In the genomic region with DNA sequence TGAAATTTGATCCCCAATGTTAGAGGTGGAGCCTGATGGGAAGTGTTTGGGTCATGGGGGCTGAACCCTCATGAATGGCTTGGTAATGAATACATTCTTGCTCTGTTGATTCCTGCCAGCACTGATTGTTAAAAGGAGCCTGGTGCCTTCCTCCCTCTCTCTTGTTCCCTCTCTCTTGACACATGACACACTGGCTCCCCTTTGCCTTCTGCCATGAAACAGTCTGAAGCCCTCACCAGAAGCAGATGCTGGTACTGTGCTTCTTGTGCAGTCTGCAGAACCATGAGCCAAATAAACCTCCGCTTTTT, we compare ENCODE assay signal across 8 cellular contexts. TPM values are rescaled to one million over a fixed set of nuclear protein-coding genes. Genes with fewer than 3 reads are reported as not detected.
DNase-seq lines count a peak whose midpoint lies in the region; ATAC-seq, FAIRE-seq and TF ChIP-seq lines count a peak whose summit lies in the region.

No MANE protein-coding gene starts in this region.

- peak overlapping the region; percentile 41 for H3K4me3 Mint-ChIP-seq in activated T-helper 1 cell treated with anti-CD3 and anti-CD28 coated beads, Interleukin-12 subunit alpha, Interleukin-12 subunit beta, Interleukin-2, Interleukin-4 antibody, amounts not matched to agents 30 ng/mL and 10 ng/mL and 1 ng/mL, durations not matched to agents 14 hours and 24 hours and 36 hours

- peaks cover 3% of the 10 kb centered on the region for H3K36me3 Mint-ChIP-seq in activated T-helper 1 cell treated with anti-CD3 and anti-CD28 coated beads, Interleukin-12 subunit alpha, Interleukin-12 subunit beta, Interleukin-2, Interleukin-4 antibody, amounts not matched to agents 30 ng/mL and 10 ng/mL and 1 ng/mL, durations not matched to agents 14 hours and 24 hours and 36 hours (ENCODE audit: low read depth)

- TF ChIP-seq POLR2A in GM12892 (IDR thresholded peaks at IDR 0.05; ENCODE audit: low read depth, low read length): no peak

- DNase-seq in NCI-H2196 treated with DMSO at 0.1 percent for 48 hours (lab: John Stamatoyannopoulos, UW; ENCODE audit: unreplicated experiment) (peak; percentile 31), NCI-H2196 (lab: John Stamatoyannopoulos, UW; ENCODE audit: unreplicated experiment) (no peak), mucosa of descending colon (no peak), UCSD-AML1 (lab: John Stamatoyannopoulos, UW; ENCODE audit: unreplicated experiment) (no peak), left lobe of liver (ENCODE audit: low spot score) (no peak), GM12892 (ENCODE audit: insufficient read length) (no peak)
- no peak for DNase-seq in activated T-helper 1 cell treated with anti-CD3 and anti-CD28 coated beads, Interleukin-12 subunit alpha, Interleukin-12 subunit beta, Interleukin-2, Interleukin-4 antibody, amounts not matched to agents 30 ng/mL and 10 ng/mL and 1 ng/mL, durations not matched to agents 14 hours and 24 hours and 36 hours (ENCODE audit: low spot score)

- no peak for TF ChIP-seq CTCF in mucosa of descending colon (IDR thresholded peaks at IDR 0.05)

- peaks cover 4% of the 10 kb centered on the region for H3K27me3 Mint-ChIP-seq in activated T-helper 1 cell treated with anti-CD3 and anti-CD28 coated beads, Interleukin-12 subunit alpha, Interleukin-12 subunit beta, Interleukin-2, Interleukin-4 antibody, amounts not matched to agents 30 ng/mL and 10 ng/mL and 1 ng/mL, durations not matched to agents 14 hours and 24 hours and 36 hours (ENCODE audit: insufficient read depth)

- H3K9me3 ChIP-seq in mucosa of descending colon: no peaks in the 10 kb centered on the region

- intact Hi-C loops in activated T-helper 1 cell treated with anti-CD3 and anti-CD28 coated beads, Interleukin-12 subunit alpha, Interleukin-12 subunit beta, Interleukin-2, Interleukin-4 antibody, amounts not matched to agents 30 ng/mL and 10 ng/mL and 1 ng/mL, durations not matched to agents 14 hours and 24 hours and 36 hours (cut with micrococcal nuclease): loop anchor here (1.0 kb wide), 2 partner anchors 11 to 90 kb away; no protein-coding TSS in a partner anchor
- intact Hi-C loops in mucosa of descending colon (cut with DNase I, micrococcal nuclease): no loop called here

- H3K27ac Mint-ChIP-seq in activated T-helper 1 cell treated with anti-CD3 and anti-CD28 coated beads, Interleukin-12 subunit alpha, Interleukin-12 subunit beta, Interleukin-2, Interleukin-4 antibody, amounts not matched to agents 30 ng/mL and 10 ng/mL and 1 ng/mL, durations not matched to agents 14 hours and 24 hours and 36 hours: peak overlapping the region; percentile 47

- FAIRE-seq in GM12892 (lab: Jason Lieb, UNC): no peak

- no peaks in the 10 kb centered on the region for H3K36me3 ChIP-seq in mucosa of descending colon (ENCODE audit: low read depth)

- peak; percentile 31 for ATAC-seq in HG03139 (IDR thresholded peaks at IDR 0.05; ENCODE audit: unreplicated experiment)
- peak; percentile 10 for ATAC-seq in mucosa of descending colon
- ATAC-seq in left lobe of liver: no peak

- peaks cover 16% of the 10 kb centered on the region for H3K4me1 Mint-ChIP-seq in activated T-helper 1 cell treated with anti-CD3 and anti-CD28 coated beads, Interleukin-12 subunit alpha, Interleukin-12 subunit beta, Interleukin-2, Interleukin-4 antibody, amounts not matched to agents 30 ng/mL and 10 ng/mL and 1 ng/mL, durations not matched to agents 14 hours and 24 hours and 36 hours (ENCODE audit: low read depth)

- no peak overlapping the region for H3K4me3 ChIP-seq in mucosa of descending colon

- H3K4me1 ChIP-seq in mucosa of descending colon (ENCODE audit: low read depth): peaks cover 4% of the 10 kb centered on the region

- H3K9me3 Mint-ChIP-seq in activated T-helper 1 cell treated with anti-CD3 and anti-CD28 coated beads, Interleukin-12 subunit alpha, Interleukin-12 subunit beta, Interleukin-2, Interleukin-4 antibody, amounts not matched to agents 30 ng/mL and 10 ng/mL and 1 ng/mL, durations not matched to agents 14 hours and 24 hours and 36 hours: peaks cover 4% of the 10 kb centered on the region

RNA-seq across cellular contexts. Expression of gene EPC2, which starts 30.6 kb away (rescaled TPM):
- total RNA-seq in activated T-helper 1 cell treated with anti-CD3 and anti-CD28 coated beads, Interleukin-12 subunit alpha, Interleukin-12 subunit beta, Interleukin-2, Interleukin-4 antibody, amounts not matched to agents 30 ng/mL and 10 ng/mL and 1 ng/mL, durations not matched to agents 14 hours and 24 hours and 36 hours: 36.2 and 36.9 TPM in 2 replicates
- 10 to 100 TPM; 23.4 to 36.3 (median 29.2) TPM for total RNA-seq in mucosa of descending colon
- 6.9 TPM for total RNA-seq in left lobe of liver
- polyA plus RNA-seq in GM12892 (2012; ENCODE audit: missing spikeins): 8.1 TPM
